In genomic region chr12:124774462-124775167, GRCh38 we compare ENCODE assay signal across 8 cellular contexts.
DNase-seq lines count a peak whose midpoint lies in the region; ATAC-seq lines count a peak whose summit lies in the region.

No MANE protein-coding gene starts in this region.

- H3K23ac ChIP-seq in trophoblast cell (ENCODE audit: low read length): no peak overlapping the region

- no peaks in the 10 kb centered on the region for H3K9me3 ChIP-seq in BLaER1 treated with 17β-estradiol and CSF1 and Interleukin-3, amounts not matched to agents 10 nM and 100 nM (replicated peaks in 1 of 11)
- peaks cover 8% of the 10 kb centered on the region for H3K9me3 ChIP-seq in trophoblast cell (ENCODE audit: insufficient read depth, low read depth, low read length)

- H2AFZ ChIP-seq in trophoblast cell (ENCODE audit: insufficient read depth, low read length, poor library complexity): no peak overlapping the region

- no peak overlapping the region for H4K8ac ChIP-seq in trophoblast cell (ENCODE audit: low read depth, low read length)

- intact Hi-C loops in left colon (cut with DNase I, micrococcal nuclease): loop anchor here in 1 of 2 donors (5.0 kb wide), 1 partner anchor 737 kb away; no protein-coding TSS in a partner anchor

- DNase-seq in activated CD4-positive, alpha-beta T cell treated with anti-CD3 and anti-CD28 coated beads for 48 hours: peak; percentile 90
- DNase-seq in dermis blood vessel endothelial cell (peak; percentile 13), trophoblast cell (peak; percentile 24 to 51), NCI-H2227 (lab: John Stamatoyannopoulos, UW; ENCODE audit: unreplicated experiment) (no peak), left colon (no peak)

- no peak overlapping the region for H2AK5ac ChIP-seq in trophoblast cell (ENCODE audit: low read length)

- no peak overlapping the region for H2BK120ac ChIP-seq in trophoblast cell (ENCODE audit: insufficient read depth, low read length, poor library complexity)

- peak overlapping the region in 7 of 11 experiments; percentile 19 to 53 (median 34); a peak in 13 of 22 replicates for H3K9ac ChIP-seq in BLaER1 treated with 17β-estradiol and CSF1 and Interleukin-3, amounts not matched to agents 10 nM and 100 nM
- H3K9ac ChIP-seq in trophoblast cell (ENCODE audit: low read length): no peak overlapping the region

- no peak overlapping the region for H3K18ac ChIP-seq in trophoblast cell (ENCODE audit: low read length)

- no peaks in the 10 kb centered on the region for H3K79me2 ChIP-seq in trophoblast cell (ENCODE audit: control insufficient read depth, insufficient read depth, low read length, poor library complexity)

- peak overlapping the region in 4 of 10 experiments; percentile 2 to 15 (median 10); a peak in 3 of 20 replicates for H3K4me3 ChIP-seq in BLaER1 treated with 17β-estradiol and CSF1 and Interleukin-3, amounts not matched to agents 10 nM and 100 nM
- H3K4me3 ChIP-seq in trophoblast cell (ENCODE audit: low read depth, low read length): no peak overlapping the region

- no CpG with 5 or more reads among the region's 15 CpGs for WGBS in trophoblast cell (ENCODE audit: extremely low coverage, insufficient coverage, insufficient read length)

- ATAC-seq in GM19372 (IDR thresholded peaks at IDR 0.05; ENCODE audit: low read depth, unreplicated experiment) (peak; percentile 70), HG03457 (IDR thresholded peaks at IDR 0.05; ENCODE audit: unreplicated experiment) (peak; percentile 68), left colon (no peak)

- H4K20me1 ChIP-seq in BLaER1 treated with 17β-estradiol and CSF1 and Interleukin-3, amounts not matched to agents 10 nM and 100 nM: peaks cover 0 to 12% (median 0%) of the 10 kb centered on the region in 11 experiments; a peak in 1 of 22 replicates

- peak overlapping the region; percentile 59 to 94 (median 81) for H3K4me2 ChIP-seq in BLaER1 treated with 17β-estradiol and CSF1 and Interleukin-3, amounts not matched to agents 10 nM and 100 nM
- no peak overlapping the region for H3K4me2 ChIP-seq in trophoblast cell (ENCODE audit: low read length)

- no peak overlapping the region for H3K4ac ChIP-seq in trophoblast cell (ENCODE audit: low read depth, low read length)

- H2BK5ac ChIP-seq in trophoblast cell (ENCODE audit: low read depth, low read length, poor library complexity): no peak overlapping the region

- no peak overlapping the region for H4K91ac ChIP-seq in trophoblast cell (ENCODE audit: low read depth, low read length)

- no peak overlapping the region for H2BK12ac ChIP-seq in trophoblast cell (ENCODE audit: low read length)

- H4K12ac ChIP-seq in trophoblast cell (ENCODE audit: low read depth, low read length): no peak overlapping the region

- no peak overlapping the region for H3K14ac ChIP-seq in trophoblast cell (ENCODE audit: low read length)

- no peaks in the 10 kb centered on the region; a peak in 1 of 22 replicates for H3K27me3 ChIP-seq in BLaER1 treated with 17β-estradiol and CSF1 and Interleukin-3, amounts not matched to agents 10 nM and 100 nM
- H3K27me3 ChIP-seq in trophoblast cell (ENCODE audit: insufficient read depth, low read length): no peaks in the 10 kb centered on the region

- peaks cover 39 to 81% (median 61%) of the 10 kb centered on the region in 10 experiments for H3K4me1 ChIP-seq in BLaER1 treated with 17β-estradiol and CSF1 and Interleukin-3, amounts not matched to agents 10 nM and 100 nM
- peaks cover 0 to 2% of the 10 kb centered on the region in 2 experiments for H3K4me1 ChIP-seq in trophoblast cell (ENCODE audit: control insufficient read depth in 1 of 2, insufficient read depth in 2 of 2, low read length in 2 of 2)

- peaks cover 7 to 24% (median 11%) of the 10 kb centered on the region in 11 experiments; a peak in 19 of 22 replicates for H3K36me3 ChIP-seq in BLaER1 treated with 17β-estradiol and CSF1 and Interleukin-3, amounts not matched to agents 10 nM and 100 nM
- no peaks in the 10 kb centered on the region for H3K36me3 ChIP-seq in trophoblast cell (ENCODE audit: control insufficient read depth in 1 of 2, insufficient read depth in 2 of 2, low read length in 2 of 2)

- H3K27ac ChIP-seq in BLaER1 treated with 17β-estradiol and CSF1 and Interleukin-3, amounts not matched to agents 10 nM and 100 nM: peak overlapping the region in 9 of 11 experiments; percentile 15 to 62 (median 46); a peak in 15 of 22 replicates
- H3K27ac ChIP-seq in trophoblast cell (ENCODE audit: low read depth, low read length): no peak overlapping the region

- H3K79me1 ChIP-seq in trophoblast cell (ENCODE audit: low read length): peaks cover 2% of the 10 kb centered on the region

Comparison
In these comparisons a context has a peak if more than half of its experiments do, and no peak if none do; other contexts are left out.
1. DNase-seq: peak in activated CD4-positive, alpha-beta T cell treated with anti-CD3 and anti-CD28 coated beads for 48 hours (single experiment), dermis blood vessel endothelial cell (single experiment) and trophoblast cell (2 of 2); none in NCI-H2227 (single experiment) and left colon (0 of 2).